In the genomic region with DNA sequence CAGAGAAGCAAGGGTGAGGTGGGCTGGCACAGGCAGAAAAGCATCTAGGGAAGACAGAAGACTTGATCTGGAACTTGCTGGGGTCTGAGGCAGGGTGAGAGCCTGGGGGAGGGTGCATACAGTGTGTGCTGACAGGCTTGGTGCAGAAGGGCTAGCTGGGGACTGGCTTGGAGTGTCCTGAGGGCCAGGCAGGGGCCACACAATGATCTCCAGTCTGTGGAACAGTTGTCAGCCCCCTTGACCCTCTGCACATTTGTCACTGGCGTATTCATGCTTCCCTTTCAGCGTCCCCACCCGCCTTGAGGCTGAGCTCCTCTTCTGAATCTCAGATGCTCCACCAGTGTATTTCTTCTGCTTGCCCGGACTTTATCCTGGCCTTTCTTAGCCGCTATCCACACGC, we compare ENCODE assay signal across 20 cellular contexts.
"Had no signal": no experiment of that assay in that cellular context is flagged by ENCODE, and none has a peak within 500 bp of the region (broad histone marks: within the 10 kb centered on the region; RNA-seq: fewer than 3 reads in every experiment).

No MANE protein-coding gene starts in this region.

- H3K36me3 ChIP-seq: cardiac muscle cell, left lung, sigmoid colon, upper lobe of right lung had no signal

- H3K27me3 ChIP-seq: sigmoid colon had no signal

- H3K27ac Mint-ChIP-seq: activated CD4-positive, alpha-beta memory T cell treated with anti-CD3 and anti-CD28 coated beads, Interleukin-2, amount 10 ng/mL, durations not matched to agents 7 days and 5 days; activated CD4-positive, alpha-beta T cell treated with anti-CD3 and anti-CD28 coated beads, Interleukin-2, amount 10 ng/mL, durations not matched to agents 24 days and 14 days; activated naive CD4-positive, alpha-beta T cell treated with anti-CD3 and anti-CD28 coated beads for 36 hours; activated T-cell treated with anti-CD3 and anti-CD28 coated beads, Interleukin-2, amount 50 U/mL, for 72 hours; endodermal cell had no signal

- H3K27ac ChIP-seq: cardiac muscle cell, heart left ventricle, left lung, sigmoid colon, spleen, upper lobe of right lung had no signal

- DNase-seq: activated CD4-positive, alpha-beta memory T cell treated with anti-CD3 and anti-CD28 coated beads, Interleukin-2, amount 10 ng/mL, durations not matched to agents 7 days and 5 days; activated CD4-positive, alpha-beta T cell treated with anti-CD3 and anti-CD28 coated beads, Interleukin-2, amount 10 ng/mL, durations not matched to agents 24 days and 14 days; activated effector memory CD4-positive, alpha-beta T cell treated with Interleukin-2 at 50 U/mL for 16 hours; activated naive CD4-positive, alpha-beta T cell treated with anti-CD3 and anti-CD28 coated beads for 36 hours; activated T-cell treated with anti-CD3 and anti-CD28 coated beads, Interleukin-2, amount 50 U/mL, for 72 hours; cortex of kidney; endodermal cell; heart left ventricle; left lung; naive thymus-derived CD8-positive, alpha-beta T cell; occipital lobe; posterior cingulate gyrus; sigmoid colon; spleen; stimulated activated CD4-positive, alpha-beta T cell treated with anti-CD3 and anti-CD28 coated beads, Interleukin-4, amount 100 ng/mL, for 1 hour; stimulated activated naive CD4-positive, alpha-beta T cell treated with Interleukin-2 at 50 U/mL for 16 hours; upper lobe of right lung had no signal

- ATAC-seq: activated T-cell treated with anti-CD3 and anti-CD28 coated beads, Interleukin-2, amount 50 U/mL, for 72 hours; heart left ventricle; left lung; naive thymus-derived CD8-positive, alpha-beta T cell; upper lobe of right lung had no signal

- H3K4me3 ChIP-seq: cardiac muscle cell, heart left ventricle, left lung, lung, sigmoid colon, spleen, upper lobe of right lung had no signal

- H3K9me3 Mint-ChIP-seq: activated CD4-positive, alpha-beta T cell treated with anti-CD3 and anti-CD28 coated beads, Interleukin-2, amount 10 ng/mL, durations not matched to agents 24 days and 14 days; activated naive CD4-positive, alpha-beta T cell treated with anti-CD3 and anti-CD28 coated beads for 36 hours; activated T-cell treated with anti-CD3 and anti-CD28 coated beads, Interleukin-2, amount 50 U/mL, for 72 hours; endodermal cell had no signal

- H3K9me3 ChIP-seq: heart left ventricle, left lung, sigmoid colon, spleen, upper lobe of right lung had no signal

- FAIRE-seq: keratinocyte had no signal
